Comparison of ENCODE assay signal across 11 cellular contexts in the genomic region with DNA sequence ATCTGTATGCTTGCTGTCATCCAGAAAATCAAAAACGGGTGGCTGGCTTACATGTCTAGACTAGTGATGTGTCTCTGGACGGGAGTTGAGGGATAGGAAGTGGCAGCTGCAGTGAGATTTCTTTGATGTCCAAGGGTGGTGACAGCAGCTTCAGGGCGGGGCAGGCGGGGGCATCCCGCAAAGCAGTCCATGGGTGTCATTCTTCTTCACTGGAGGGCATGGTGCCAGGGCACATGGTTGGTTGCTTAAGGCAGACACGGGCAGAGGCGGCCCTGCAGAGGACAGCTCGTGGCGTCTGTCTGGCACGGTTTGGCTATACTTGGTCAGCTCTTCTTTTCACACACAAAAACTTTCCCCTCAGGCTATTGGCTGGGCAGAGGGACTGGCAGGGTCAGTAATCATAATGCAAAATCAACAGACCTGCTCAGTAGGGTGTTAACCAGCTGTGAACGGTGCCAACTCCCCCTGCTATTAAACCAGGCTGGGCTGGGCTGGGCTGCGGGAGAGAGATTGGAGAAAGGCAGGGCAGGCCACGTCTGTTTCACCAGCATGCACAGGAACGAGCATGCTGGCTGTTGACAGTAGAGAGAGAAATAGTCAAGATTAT.
DNase-seq lines count a peak whose midpoint lies in the region; ATAC-seq, FAIRE-seq and TF ChIP-seq lines count a peak whose summit lies in the region.
"Had no signal": no experiment of that assay in that cellular context is flagged by ENCODE, and none has a peak within 500 bp of the region (broad histone marks: within the 10 kb centered on the region; RNA-seq: fewer than 3 reads in every experiment).

No MANE protein-coding gene starts in this region.

- FAIRE-seq in pancreas (lab: Jason Lieb, UNC) = no peak
- FAIRE-seq: RCC 7860 had no signal

- H3K4me1 ChIP-seq in pancreas = peaks cover 0 to 8% (median 0%) of the 10 kb centered on the region in 3 donors
- peaks cover 0 to 12% (median 6%) of the 10 kb centered on the region in 3 donors for H3K4me1 ChIP-seq in esophagus squamous epithelium

- no peak overlapping the region for H3K4me3 ChIP-seq in foreskin fibroblast (ENCODE audit: low read depth in 1 of 2, low read length in 2 of 2)
- H3K4me3 ChIP-seq in pancreas = no peak overlapping the region
- no peak overlapping the region for H3K4me3 ChIP-seq in esophagus squamous epithelium

- TF ChIP-seq CTCF in foreskin fibroblast (IDR thresholded peaks at IDR 0.05; ENCODE audit: low read depth, low read length) (no peak), pancreas (IDR thresholded peaks at IDR 0.05) (no peak), esophagus squamous epithelium (IDR thresholded peaks at IDR 0.05) (no peak)

- ATAC-seq in pancreas (peak; percentile 85 to 93 (median 88)), HG03378 (IDR thresholded peaks at IDR 0.05; ENCODE audit: unreplicated experiment) (no peak)
- ATAC-seq: activated CD8-positive, alpha-beta T cell treated with anti-CD3 and anti-CD28 coated beads for 36 hours had no signal

- no peaks in the 10 kb centered on the region for H3K9me3 ChIP-seq in pancreas
- no peaks in the 10 kb centered on the region for H3K9me3 ChIP-seq in esophagus squamous epithelium

- H3K27me3 ChIP-seq in pancreas (no peaks in the 10 kb centered on the region), esophagus squamous epithelium (peaks cover 0 to 15% (median 0%) of the 10 kb centered on the region in 4 donors)

- H3K27ac ChIP-seq in pancreas = no peak overlapping the region
- H3K27ac ChIP-seq in esophagus squamous epithelium = no peak overlapping the region

- intact Hi-C loops in pancreas (cut with DNase I) = no loop called here
- intact Hi-C loops in esophagus squamous epithelium (cut with DNase I) = no loop called here

- peak; percentile 89 for DNase-seq in DMS 273 treated with DMSO at 0.1 percent for 48 hours (lab: John Stamatoyannopoulos, UW)
- peak; percentile 19 for DNase-seq in NCI-H748 treated with DMSO at 0.1 percent for 48 hours (lab: John Stamatoyannopoulos, UW)
- DNase-seq in foreskin fibroblast = peak; percentile 12 to 50
- peak; percentile 21 to 78 (median 42) for DNase-seq in pancreas
- no peak for DNase-seq in DMS114 treated with DMSO at 0.1 percent for 48 hours (lab: John Stamatoyannopoulos, UW; ENCODE audit: unreplicated experiment)
- no peak for DNase-seq in OCI-M2 (lab: John Stamatoyannopoulos, UW; ENCODE audit: unreplicated experiment)
- no peak for DNase-seq in esophagus squamous epithelium (lab: John Stamatoyannopoulos, UW)
- DNase-seq: activated CD8-positive, alpha-beta T cell treated with anti-CD3 and anti-CD28 coated beads for 36 hours; DND-41 had no signal

- WGBS in pancreas, 2 donors = 18 to 22% methylated on average over 14 of the region's 14 CpGs
- WGBS in esophagus squamous epithelium, 2 donors = 28 to 34% methylated on average over 9 to 10 of the region's 14 CpGs

- H3K36me3 ChIP-seq in pancreas (no peaks in the 10 kb centered on the region), esophagus squamous epithelium (no peaks in the 10 kb centered on the region)

- TF ChIP-seq POLR2A in esophagus squamous epithelium (IDR thresholded peaks at IDR 0.05) = no peak

Comparison
In these comparisons a context has a peak if more than half of its experiments do, and no peak if none do; other contexts are left out.
1. DNase-seq: peak in DMS 273 treated with DMSO at 0.1 percent for 48 hours (single experiment), NCI-H748 treated with DMSO at 0.1 percent for 48 hours (single experiment), foreskin fibroblast (2 of 2) and pancreas (6 of 6); none in DMS114 treated with DMSO at 0.1 percent for 48 hours (single experiment), OCI-M2 (single experiment) and esophagus squamous epithelium (single experiment).